25 cellular contexts compared by ENCODE assay signal in the genomic region with DNA sequence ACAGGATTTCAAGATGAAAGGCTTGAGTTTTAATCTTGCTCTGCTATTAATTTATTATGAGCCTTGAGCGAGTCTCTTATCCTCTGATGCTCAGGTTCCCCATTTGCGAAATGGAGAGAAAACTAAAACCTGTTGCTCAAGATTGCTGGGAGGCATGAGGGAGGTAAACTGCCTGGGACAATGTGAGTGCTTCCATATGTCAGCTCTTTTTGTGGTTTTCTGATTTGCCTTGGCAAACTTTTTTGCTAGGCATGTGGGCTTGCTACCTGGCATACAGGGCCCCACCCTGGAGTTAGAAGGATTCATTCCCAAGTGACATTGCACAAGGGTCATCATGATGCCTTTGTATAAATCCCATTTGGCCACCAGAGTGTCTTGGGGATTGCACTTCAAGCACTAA. TPM values are rescaled to one million over a fixed set of nuclear protein-coding genes. Genes with fewer than 3 reads are reported as not detected.
DNase-seq lines count a peak whose midpoint lies in the region; ATAC-seq and TF ChIP-seq lines count a peak whose summit lies in the region.
"Had no signal": no experiment of that assay in that cellular context is flagged by ENCODE, and none has a peak within 500 bp of the region (broad histone marks: within the 10 kb centered on the region; RNA-seq: fewer than 3 reads in every experiment).

No MANE protein-coding gene starts in this region.

- H3K9me3 ChIP-seq in left lung = no peaks in the 10 kb centered on the region
- H3K9me3 ChIP-seq: BLaER1, Peyer's patch, SJSA1 had no signal

- peaks cover 85% of the 10 kb centered on the region for H3K4me1 Mint-ChIP-seq in endothelial cell (ENCODE audit: unreplicated experiment)

- H3K4me3 Mint-ChIP-seq in endothelial cell (ENCODE audit: unreplicated experiment) = peak overlapping the region; percentile 24
- H3K4me3 Mint-ChIP-seq: CD4-positive, alpha-beta T cell had no signal

- intact Hi-C loops in left lung (cut with DNase I) = no loop called here

- H3K36me3 Mint-ChIP-seq in endothelial cell (ENCODE audit: low read depth, unreplicated experiment) = peaks cover 51% of the 10 kb centered on the region

- no peak overlapping the region for H3K4me3 ChIP-seq in left lung
- H3K4me3 ChIP-seq: BLaER1, Peyer's patch, SJSA1 had no signal

- H3K27ac ChIP-seq in left lung = no peak overlapping the region
- H3K27ac ChIP-seq: BLaER1, HL-60, Peyer's patch, SJSA1 had no signal

- peaks cover 8% of the 10 kb centered on the region for H3K27me3 Mint-ChIP-seq in endothelial cell (ENCODE audit: unreplicated experiment)
- H3K27me3 Mint-ChIP-seq: CD4-positive, alpha-beta T cell had no signal

- TF ChIP-seq CTCF in AG09319 (IDR thresholded peaks at IDR 0.05; ENCODE audit: low read depth, low read length) (no peak), endothelial cell (IDR thresholded peaks at IDR 0.05; ENCODE audit: unreplicated experiment) (no peak), left lung (IDR thresholded peaks at IDR 0.05) (no peak)

- ATAC-seq in left lung = no peak
- no peak for ATAC-seq in GM18858 (IDR thresholded peaks at IDR 0.05; ENCODE audit: unreplicated experiment)

- no peak overlapping the region for H3K27ac Mint-ChIP-seq in endothelial cell (ENCODE audit: unreplicated experiment)
- H3K27ac Mint-ChIP-seq: CD4-positive, alpha-beta T cell had no signal

- no peaks in the 10 kb centered on the region for H3K9me3 Mint-ChIP-seq in endothelial cell (ENCODE audit: unreplicated experiment)
- H3K9me3 Mint-ChIP-seq: CD4-positive, alpha-beta T cell had no signal

- H3K4me1 ChIP-seq in left lung = no peaks in the 10 kb centered on the region
- H3K4me1 ChIP-seq: BLaER1, SJSA1 had no signal

- DNase-seq in AG09319 (ENCODE audit: extremely low read depth, low read depth) = peak; percentile 32
- DNase-seq in H4 (ENCODE audit: low spot score) = peak; percentile 57
- no peak for DNase-seq in endothelial cell (ENCODE audit: low spot score)
- DNase-seq in mesenteric fat pad (ENCODE audit: low spot score) = peak; percentile 24
- DNase-seq in retina = no peak
- no peak for DNase-seq in left lung
- no peak for DNase-seq in NCI-H510A treated with DMSO at 0.1 percent for 48 hours (lab: John Stamatoyannopoulos, UW)
- DNase-seq: CD4-positive, alpha-beta T cell; COR-L47; DMS79; HCEC 1CT; KBM-7; NCI-H1092; NCI-H1436; NCI-H187 treated with DMSO at 0.1 percent for 48 hours; NCI-H2107; NCI-H2227 treated with DMSO at 0.1 percent for 48 hours; NCI-H524; NCI-H82; Peyer's patch had no signal

- H3K27me3 ChIP-seq in left lung = no peaks in the 10 kb centered on the region
- H3K27me3 ChIP-seq: BLaER1, Peyer's patch had no signal

- H3K36me3 ChIP-seq in left lung = no peaks in the 10 kb centered on the region
- H3K36me3 ChIP-seq: BLaER1, Peyer's patch, SJSA1 had no signal

RNA-seq across cellular contexts. Expression of gene TSPAN18, which starts 22.4 kb away (rescaled TPM):
- total RNA-seq in H4 (2014; rRNA removed; shearing (Covaris generic)) = 0.83 TPM in 1 of 2 replicates, not detected in the other
- total RNA-seq in endothelial cell (ENCODE audit: unreplicated experiment) (717 TPM), mesenteric fat pad (14.2 TPM), left lung (10 to 100 TPM; 27.2 to 31.4 TPM)
- total RNA-seq: HT1080 had no signal

Comparison
In these comparisons a context has a peak if more than half of its experiments do, and no peak if none do; other contexts are left out.
1. DNase-seq: peak in AG09319 (single experiment), H4 (single experiment) and mesenteric fat pad (single experiment); none in endothelial cell (single experiment), retina (single experiment), left lung (0 of 2) and NCI-H510A treated with DMSO at 0.1 percent for 48 hours (single experiment).
2. RNA of gene TSPAN18, which starts 22.4 kb away (total RNA-seq): 717 TPM in endothelial cell (single experiment); 27.2 to 31.4 TPM in left lung, 14.2 TPM in mesenteric fat pad (single experiment) and 0.83 TPM in H4; every median in the first group is over 10 times any median in the second.